In the genomic region with DNA sequence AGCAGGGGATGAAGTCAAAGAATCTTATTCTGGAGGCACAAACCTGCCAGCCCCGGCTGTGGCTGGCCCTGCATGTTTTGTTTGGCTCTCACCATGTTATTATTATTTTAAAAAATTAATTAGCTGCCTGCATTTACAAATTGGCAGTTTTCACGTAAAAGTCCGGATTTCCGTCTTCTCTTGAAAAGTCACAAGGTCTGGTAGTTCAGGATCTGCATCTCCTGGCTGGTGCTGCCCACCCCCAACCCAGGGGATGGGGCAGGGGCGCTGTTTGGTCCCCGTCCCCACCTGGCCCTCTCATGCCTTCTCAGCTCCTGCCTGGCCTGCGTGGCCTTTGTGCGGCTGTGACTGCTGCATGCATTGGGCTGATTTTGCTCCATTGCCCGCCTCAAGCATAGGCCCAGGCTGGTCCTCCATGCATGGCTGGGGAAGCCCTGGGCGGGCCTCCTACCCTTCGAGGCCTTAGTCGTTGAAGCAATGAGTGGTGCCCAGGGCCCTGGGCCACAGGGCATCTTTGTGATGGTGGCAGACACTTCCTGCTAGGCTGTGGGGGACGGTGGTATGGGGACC, we compare ENCODE assay signal across 23 cellular contexts. TPM values are rescaled to one million over a fixed set of nuclear protein-coding genes. Genes with fewer than 3 reads are reported as not detected.
A peak's percentile ranks its signal among the peaks of the same experiment; 100 is the strongest.
DNase-seq lines count a peak whose midpoint lies in the region; ATAC-seq, FAIRE-seq and TF ChIP-seq lines count a peak whose summit lies in the region.
"Had no signal": no experiment of that assay in that cellular context is flagged by ENCODE, and none has a peak within 500 bp of the region (broad histone marks: within the 10 kb centered on the region; RNA-seq: fewer than 3 reads in every experiment).

No MANE protein-coding gene starts in this region.

- no peaks in the 10 kb centered on the region for H3K79me2 ChIP-seq in H1 (ENCODE audit: control insufficient read depth in 1 of 2, insufficient read depth in 2 of 2, low read length in 2 of 2)

- H2AK5ac ChIP-seq in H1 (ENCODE audit: low read depth, low read length) (no peak overlapping the region), mesenchymal stem cell (ENCODE audit: low read length, severe bottlenecking) (no peak overlapping the region)

- ATAC-seq in thoracic aorta (ENCODE audit: insufficient number of reproducible peaks, low FRiP score, low read depth) = no peak
- ATAC-seq: left lobe of liver had no signal

- H3K4me3 ChIP-seq in H1 (ENCODE audit: extremely low read depth in 1 of 4, insufficient read depth in 2 of 4, low read depth in 3 of 4, low read length in 4 of 4) = no peak overlapping the region
- H3K4me3 ChIP-seq in mesenchymal stem cell (ENCODE audit: insufficient read depth in 1 of 2, low read depth in 1 of 2, low read length in 2 of 2) = peak overlapping the region in 1 of 2 experiments; percentile 78
- peak overlapping the region; percentile 0 for H3K4me3 ChIP-seq in thoracic aorta

- H3K56ac ChIP-seq in H1 (replicated peaks; ENCODE audit: insufficient read length, low read depth, low read length) = no peak overlapping the region

- peak overlapping the region; percentile 58 for H3K4ac ChIP-seq in H1 (replicated peaks; ENCODE audit: insufficient read length, low read depth, low read length)
- H3K4ac ChIP-seq in mesenchymal stem cell (ENCODE audit: low read depth in 1 of 2, low read length in 2 of 2) = no peak overlapping the region

- H4K8ac ChIP-seq in H1 (ENCODE audit: extremely low read depth, insufficient read depth, low read length) = no peak overlapping the region; the same call in 1 of the 2 replicates
- H4K8ac ChIP-seq in mesenchymal stem cell (ENCODE audit: low read length) = no peak overlapping the region

- POLR2A ChIA-PET in H1 (lab: Charles Lee; ENCODE audit: partially characterized antibody) = no interaction called here

- peaks cover 50% of the 10 kb centered on the region for H3K4me1 Mint-ChIP-seq in activated naive CD8-positive, alpha-beta T cell (ENCODE audit: low read depth)
- peaks cover 38% of the 10 kb centered on the region for H3K4me1 Mint-ChIP-seq in activated naive CD8-positive, alpha-beta T cell treated with anti-CD3 and anti-CD28 coated beads for 36 hours

- H3K4me1 ChIP-seq in H1 (replicated peaks in 1 of 4; ENCODE audit: control insufficient read depth in 3 of 4, insufficient read depth in 4 of 4, low read length in 3 of 4) (peaks cover 0 to 29% (median 12%) of the 10 kb centered on the region in 4 experiments; a peak in 6 of 7 replicates), mesenchymal stem cell (ENCODE audit: control insufficient read depth, insufficient read depth, low read depth, low read length) (peaks cover 28% of the 10 kb centered on the region), thoracic aorta (ENCODE audit: control insufficient read depth in 1 of 2, low read depth in 2 of 2) (peaks cover 7 to 28% of the 10 kb centered on the region in 2 donors)
- H3K4me1 ChIP-seq: Peyer's patch had no signal

- H2BK120ac ChIP-seq in H1 (replicated peaks; ENCODE audit: low read depth, low read length) = no peak overlapping the region
- H2BK120ac ChIP-seq in mesenchymal stem cell (ENCODE audit: low read depth, low read length) = no peak overlapping the region

- no peak for TF ChIP-seq EP300 in H1 (IDR thresholded peaks at IDR 0.05; ENCODE audit: borderline replicate concordance in 1 of 2, low read depth in 2 of 2, low read length in 2 of 2)

- H3K36me3 ChIP-seq in H1 (ENCODE audit: control insufficient read depth in 2 of 4, insufficient read depth in 4 of 4, low read length in 3 of 4) = no peaks in the 10 kb centered on the region
- peaks cover 0 to 8% of the 10 kb centered on the region in 2 experiments for H3K36me3 ChIP-seq in mesenchymal stem cell (ENCODE audit: control insufficient read depth in 1 of 2, insufficient read depth in 2 of 2, low read depth in 1 of 2, low read length in 2 of 2)
- H3K36me3 ChIP-seq in thoracic aorta = no peaks in the 10 kb centered on the region
- H3K36me3 ChIP-seq: Peyer's patch had no signal

- no peak for TF ChIP-seq RAD21 in H1 (IDR thresholded peaks at IDR 0.05 in 1 of 2, conservative IDR thresholded peaks at IDR 0.05 in 1 of 2; ENCODE audit: low read depth in 2 of 2, low read length in 2 of 2)

- TF ChIP-seq CTCF in H1 (IDR thresholded peaks at IDR 0.05; ENCODE audit: control extremely low read depth in 1 of 3, insufficient read depth in 1 of 3, low read depth in 1 of 3, low read length in 3 of 3) (no peak), thoracic aorta (IDR thresholded peaks at IDR 0.05) (no peak)

- H3K18ac ChIP-seq in H1 (ENCODE audit: extremely low read depth, low read length) (no peak overlapping the region), mesenchymal stem cell (ENCODE audit: low read depth in 1 of 2, low read length in 2 of 2) (no peak overlapping the region)

- H2BK12ac ChIP-seq in H1 (ENCODE audit: low read depth, low read length) (no peak overlapping the region), mesenchymal stem cell (ENCODE audit: low read length in 2 of 2) (no peak overlapping the region)

- CTCF ChIA-PET in H1 (lab: Charles Lee; ENCODE audit: partially characterized antibody) = interaction anchor here (0.8 to 51.2 kb wide), 15 partner anchors 9 to 99 kb away, joined by 3 to 856 read pairs (median 4); no protein-coding TSS in a partner anchor

- H4K91ac ChIP-seq in H1 (replicated peaks; ENCODE audit: insufficient read length, low read length) (no peak overlapping the region), mesenchymal stem cell (ENCODE audit: low read length) (no peak overlapping the region)

- no peak overlapping the region for H2BK5ac ChIP-seq in H1 (ENCODE audit: low read depth, low read length)
- H2BK5ac ChIP-seq in mesenchymal stem cell (ENCODE audit: low read depth, low read length, poor library complexity, severe bottlenecking) = no peak overlapping the region

- H2BK15ac ChIP-seq in H1 (ENCODE audit: low read length) (no peak overlapping the region), mesenchymal stem cell (ENCODE audit: low read depth, poor library complexity, severe bottlenecking) (no peak overlapping the region)

- no peak overlapping the region for H4K5ac ChIP-seq in H1 (ENCODE audit: insufficient read length, low read depth, low read length)

- H3K4me2 ChIP-seq in H1 (ENCODE audit: insufficient read depth in 1 of 2, low read depth in 2 of 2, low read length in 2 of 2) (no peak overlapping the region), mesenchymal stem cell (ENCODE audit: low read length, poor library complexity, severe bottlenecking) (no peak overlapping the region)

- peaks cover 0 to 2% of the 10 kb centered on the region in 2 experiments for H4K20me1 ChIP-seq in H1 (replicated peaks in 1 of 2; ENCODE audit: control insufficient read depth in 1 of 2, insufficient read depth in 2 of 2, low read length in 2 of 2)

- H3K23ac ChIP-seq in H1 (ENCODE audit: insufficient read length) (no peak overlapping the region), mesenchymal stem cell (ENCODE audit: low read length in 2 of 2) (no peak overlapping the region)

- H3K4me3 Mint-ChIP-seq in activated naive CD8-positive, alpha-beta T cell = no peak overlapping the region
- H3K4me3 Mint-ChIP-seq in activated naive CD8-positive, alpha-beta T cell treated with anti-CD3 and anti-CD28 coated beads for 36 hours = no peak overlapping the region
- H3K4me3 Mint-ChIP-seq: activated CD4-positive, alpha-beta T cell treated with anti-CD3 and anti-CD28 coated beads, Interleukin-2, amount 10 ng/mL, durations not matched to agents 7 days and 5 days; activated naive CD4-positive, alpha-beta T cell treated with anti-CD3 and anti-CD28 coated beads for 36 hours had no signal

- H3K9ac ChIP-seq in H1 (replicated peaks in 1 of 4; ENCODE audit: extremely low read depth in 1 of 4, low read depth in 3 of 4, low read length in 3 of 4) (0 out of 7 replicates have a peak overlapping the region, but pooled peaks of 1 of the 4 experiments have one; percentile 17), mesenchymal stem cell (ENCODE audit: low read length) (peak overlapping the region; percentile 85)

- no peak overlapping the region for H3K27ac ChIP-seq in H1 (ENCODE audit: low read depth, low read length)
- H3K27ac ChIP-seq in mesenchymal stem cell (ENCODE audit: low read length, poor library complexity, severe bottlenecking) = no peak overlapping the region
- H3K27ac ChIP-seq in thoracic aorta = no peak overlapping the region
- H3K27ac ChIP-seq: dorsolateral prefrontal cortex, Peyer's patch had no signal

- H2BK20ac ChIP-seq in H1 (ENCODE audit: low read length) = no peak overlapping the region

- H3K27ac Mint-ChIP-seq in activated naive CD8-positive, alpha-beta T cell = peak overlapping the region; percentile 41
- H3K27ac Mint-ChIP-seq in activated naive CD8-positive, alpha-beta T cell treated with anti-CD3 and anti-CD28 coated beads for 36 hours = no peak overlapping the region
- H3K27ac Mint-ChIP-seq: activated CD4-positive, alpha-beta T cell treated with anti-CD3 and anti-CD28 coated beads, Interleukin-2, amount 10 ng/mL, durations not matched to agents 7 days and 5 days; activated naive CD4-positive, alpha-beta T cell treated with anti-CD3 and anti-CD28 coated beads for 36 hours; brain; CD4-positive, alpha-beta memory T cell; progenitor cell of endocrine pancreas had no signal

- FAIRE-seq in H1 (lab: Jason Lieb, UNC) = no peak
- no peak for FAIRE-seq in GM19239 (lab: Jason Lieb, UNC)
- FAIRE-seq: GM18507 had no signal

- no peaks in the 10 kb centered on the region for H3K36me3 Mint-ChIP-seq in activated naive CD8-positive, alpha-beta T cell
- H3K36me3 Mint-ChIP-seq in activated naive CD8-positive, alpha-beta T cell treated with anti-CD3 and anti-CD28 coated beads for 36 hours = no peaks in the 10 kb centered on the region
- H3K36me3 Mint-ChIP-seq: brain; CD4-positive, alpha-beta memory T cell had no signal

- 0 out of 2 replicates have a peak, but pooled peaks cover 4% of the 10 kb centered on the region for H3K79me1 ChIP-seq in H1 (ENCODE audit: low read depth, low read length)
- H3K79me1 ChIP-seq in mesenchymal stem cell (replicated peaks; ENCODE audit: low read length, poor library complexity, severe bottlenecking) = no peaks in the 10 kb centered on the region

- H3K27me3 Mint-ChIP-seq in activated naive CD8-positive, alpha-beta T cell = peaks cover 10% of the 10 kb centered on the region
- peaks cover 37% of the 10 kb centered on the region for H3K27me3 Mint-ChIP-seq in activated naive CD8-positive, alpha-beta T cell treated with anti-CD3 and anti-CD28 coated beads for 36 hours

- no peak for TF ChIP-seq POLR2A in H1 (IDR thresholded peaks at IDR 0.05; ENCODE audit: control extremely low read depth in 1 of 2, low read depth in 2 of 2, low read length in 2 of 2)

- no peaks in the 10 kb centered on the region for H3K9me3 ChIP-seq in H1 (ENCODE audit: insufficient read depth in 2 of 2, low read depth in 1 of 2, low read length in 1 of 2)
- no peaks in the 10 kb centered on the region for H3K9me3 ChIP-seq in mesenchymal stem cell (ENCODE audit: control insufficient read depth, low read length)
- no peaks in the 10 kb centered on the region for H3K9me3 ChIP-seq in thoracic aorta
- H3K9me3 ChIP-seq: Peyer's patch had no signal

- H3K27me3 ChIP-seq in H1 (replicated peaks in 1 of 4; ENCODE audit: control insufficient read depth in 3 of 4, extremely low read depth in 1 of 4, insufficient read depth in 3 of 4, low read length in 3 of 4) (peaks cover 0 to 22% (median 18%) of the 10 kb centered on the region in 4 experiments; a peak in 6 of 7 replicates), mesenchymal stem cell (ENCODE audit: control insufficient read depth in 1 of 2, insufficient read depth in 1 of 2, low read length in 2 of 2) (peaks cover 0 to 35% of the 10 kb centered on the region in 2 experiments), thoracic aorta (replicated peaks; ENCODE audit: insufficient read depth) (peaks cover 8% of the 10 kb centered on the region)
- H3K27me3 ChIP-seq: Peyer's patch had no signal

- H3K14ac ChIP-seq in H1 (ENCODE audit: insufficient read length) (no peak overlapping the region), mesenchymal stem cell (ENCODE audit: low read length in 2 of 2) (no peak overlapping the region)

- DNase-seq in activated naive CD8-positive, alpha-beta T cell treated with anti-CD3 and anti-CD28 coated beads for 36 hours = no peak
- DNase-seq in H1 (ENCODE audit: low read depth in 1 of 2, low spot score in 2 of 2) (no peak), mesenchymal stem cell (no peak), thoracic aorta (ENCODE audit: low spot score) (no peak), cortex of kidney (lab: John Stamatoyannopoulos, UW) (no peak), iPS-NIHi7 (ENCODE audit: extremely low spot score) (no peak), GM19239 (ENCODE audit: insufficient read length, low spot score) (no peak)
- DNase-seq: activated CD4-positive, alpha-beta T cell treated with anti-CD3 and anti-CD28 coated beads, Interleukin-2, amount 10 ng/mL, durations not matched to agents 7 days and 5 days; activated naive CD4-positive, alpha-beta T cell treated with anti-CD3 and anti-CD28 coated beads for 36 hours; CD4-positive, alpha-beta memory T cell; DND-41; dorsolateral prefrontal cortex; NCI-H1417; NCI-H2171 treated with DMSO at 0.1 percent for 48 hours; Peyer's patch; stimulated activated CD4-positive, alpha-beta T cell treated with anti-CD3 and anti-CD28 coated beads, Interleukin-12 subunit alpha, Interleukin-12 subunit beta, amount 100 ng/mL, for 4 hours; stimulated activated naive CD4-positive, alpha-beta T cell had no signal

- WGBS in H1 (ENCODE audit: extremely low coverage in 1 of 2, insufficient coverage in 1 of 2, insufficient read length in 1 of 2, insufficient replicate concordance in 2 of 2, low coverage in 1 of 2, low lambda C conversion rate in 2 of 2, missing lambda C conversion rate in 1 of 2), 2 experiments = 86% methylated on average over 13 of the region's 13 CpGs; no CpG with 5 or more reads in 1 of the 2 experiments
- WGBS in mesenchymal stem cell = 94% methylated on average over 12 of the region's 13 CpGs

- H2AFZ ChIP-seq in H1 (ENCODE audit: low read length) (no peak overlapping the region), mesenchymal stem cell (ENCODE audit: low read depth, low read length) (no peak overlapping the region)

- H3K9me3 Mint-ChIP-seq in activated naive CD8-positive, alpha-beta T cell (ENCODE audit: low read depth) = no peaks in the 10 kb centered on the region
- no peaks in the 10 kb centered on the region for H3K9me3 Mint-ChIP-seq in activated naive CD8-positive, alpha-beta T cell treated with anti-CD3 and anti-CD28 coated beads for 36 hours
- H3K9me3 Mint-ChIP-seq: activated CD4-positive, alpha-beta T cell treated with anti-CD3 and anti-CD28 coated beads, Interleukin-2, amount 10 ng/mL, durations not matched to agents 7 days and 5 days; activated naive CD4-positive, alpha-beta T cell treated with anti-CD3 and anti-CD28 coated beads for 36 hours had no signal

- H3K23me2 ChIP-seq in H1 (ENCODE audit: low read depth, low read length) = peaks cover 2% of the 10 kb centered on the region; the same call in 1 of the 2 replicates

RNA-seq across cellular contexts. Expression of a gene that starts 2.0 kb away (rescaled TPM):
- total RNA-seq in activated naive CD8-positive, alpha-beta T cell treated with anti-CD3 and anti-CD28 coated beads for 36 hours = 1 to 10 TPM; 1.9 to 3.1 TPM
- 15.5 and 17.4 TPM in 2 replicates for total RNA-seq in H1 (2021; fragmentation: NEBNext Ultra II Directional; extraction: Animal tissue kit (Norgen Biotek cat#: 25700))
- polyA plus RNA-seq in H1 (2011; rRNA removed) = 24.2 and 26.5 TPM in 2 replicates
- 18.1 TPM for polyA plus RNA-seq in H1 (2011; cell fraction: cytosol; rRNA removed)
- 23.2 TPM for polyA plus RNA-seq in H1 (2011; cell fraction: nucleus; rRNA removed)
- 7.5 to 15.3 TPM (median 12.9 TPM) in 4 replicates for polyA plus RNA-seq in H1 (2012, experiment 1 of 2)
- 12.0 TPM for polyA plus RNA-seq in H1 (2012, experiment 2 of 2)
- polyA plus RNA-seq in H1 (2013, experiment 1 of 2) = 42.7 TPM
- 31.4 TPM for polyA plus RNA-seq in H1 (2013, experiment 2 of 2)
- polyA minus RNA-seq in H1 (2011; rRNA and poly(A)+ RNA removed) = 9.5 and 12.2 TPM in 2 replicates
- polyA minus RNA-seq in H1 (2011; cell fraction: cytosol; rRNA and poly(A)+ RNA removed) = 17.5 TPM
- polyA minus RNA-seq in H1 (2011; cell fraction: nucleus; rRNA and poly(A)+ RNA removed) = 6.6 TPM
- 39.0 TPM for polyA plus RNA-seq in mesenchymal stem cell (2013, experiment 1 of 2)
- polyA plus RNA-seq in mesenchymal stem cell (2013, experiment 2 of 2) = 37.8 TPM
- total RNA-seq in thoracic aorta = 100 to 1,000 TPM; 233 to 328 TPM
- total RNA-seq: activated CD4-positive, alpha-beta T cell treated with anti-CD3 and anti-CD28 coated beads, Interleukin-2, amount 10 ng/mL, durations not matched to agents 7 days and 5 days; activated naive CD4-positive, alpha-beta T cell treated with anti-CD3 and anti-CD28 coated beads for 36 hours; CD4-positive, alpha-beta memory T cell; H4 had no signal
- polyA plus RNA-seq: CD4-positive, alpha-beta memory T cell had no signal

Comparison
In these comparisons a context has a peak if more than half of its experiments do, and no peak if none do; other contexts are left out.
1. RNA of a gene that starts 2.0 kb away (total RNA-seq): 233 to 328 TPM in thoracic aorta; 15.5 to 17.4 TPM in H1 and 1.9 to 3.1 TPM in activated naive CD8-positive, alpha-beta T cell treated with anti-CD3 and anti-CD28 coated beads for 36 hours; every median in the first group is over 10 times any median in the second.